9 cellular contexts compared by ENCODE assay signal in genomic region chr5:141753971-141754713, GRCh38.
DNase-seq lines count a peak whose midpoint lies in the region; ATAC-seq, FAIRE-seq and TF ChIP-seq lines count a peak whose summit lies in the region.
"Had no signal": no experiment of that assay in that cellular context is flagged by ENCODE, and none has a peak within 500 bp of the region (broad histone marks: within the 10 kb centered on the region; RNA-seq: fewer than 3 reads in every experiment).

No MANE protein-coding gene starts in this region.

- peaks cover 3% of the 10 kb centered on the region for H3K4me1 Mint-ChIP-seq in activated CD4-positive, alpha-beta T cell treated with anti-CD3 and anti-CD28 coated beads, Interleukin-2, amount 10 ng/mL, durations not matched to agents 24 days and 14 days
- peaks cover 9% of the 10 kb centered on the region for H3K4me1 Mint-ChIP-seq in progenitor cell of endocrine pancreas (ENCODE audit: low read depth)

- no peak overlapping the region for H3K56ac ChIP-seq in H1 (replicated peaks; ENCODE audit: insufficient read length, low read depth, low read length)

- H3K27me3 Mint-ChIP-seq in activated CD4-positive, alpha-beta T cell treated with anti-CD3 and anti-CD28 coated beads, Interleukin-2, amount 10 ng/mL, durations not matched to agents 24 days and 14 days: peaks cover 55% of the 10 kb centered on the region
- H3K27me3 Mint-ChIP-seq in progenitor cell of endocrine pancreas: peaks cover 60% of the 10 kb centered on the region

- FAIRE-seq in H1 (lab: Jason Lieb, UNC): peak; percentile 86
- FAIRE-seq: colon had no signal

- no peak overlapping the region for H3K4me3 Mint-ChIP-seq in activated CD4-positive, alpha-beta T cell treated with anti-CD3 and anti-CD28 coated beads, Interleukin-2, amount 10 ng/mL, durations not matched to agents 24 days and 14 days
- H3K4me3 Mint-ChIP-seq in progenitor cell of endocrine pancreas (ENCODE audit: low read depth): no peak overlapping the region

- no peaks in the 10 kb centered on the region for H3K79me2 ChIP-seq in H1 (ENCODE audit: control insufficient read depth in 1 of 2, insufficient read depth in 2 of 2, low read length in 2 of 2)

- 0 out of 4 replicates have a peak, but pooled peaks of 1 of the 2 experiments have one; percentile 15 for TF ChIP-seq RAD21 in H1 (IDR thresholded peaks at IDR 0.05 in 1 of 2, conservative IDR thresholded peaks at IDR 0.05 in 1 of 2; ENCODE audit: low read depth in 2 of 2, low read length in 2 of 2)

- no peak overlapping the region for H3K9ac ChIP-seq in H1 (replicated peaks in 1 of 4; ENCODE audit: extremely low read depth in 1 of 4, low read depth in 3 of 4, low read length in 3 of 4)

- no peak overlapping the region for H2BK20ac ChIP-seq in H1 (ENCODE audit: low read length)

- no peak overlapping the region for H3K4ac ChIP-seq in H1 (replicated peaks; ENCODE audit: insufficient read length, low read depth, low read length)

- ATAC-seq in HG02840 (IDR thresholded peaks at IDR 0.05; ENCODE audit: low FRiP score, unreplicated experiment) (no peak), upper lobe of left lung (ENCODE audit: low FRiP score in 2 of 2) (no peak)

- H3K27ac ChIP-seq in H1 (ENCODE audit: low read depth, low read length): no peak overlapping the region
- no peak overlapping the region for H3K27ac ChIP-seq in upper lobe of left lung

- H2BK12ac ChIP-seq in H1 (ENCODE audit: low read depth, low read length): no peak overlapping the region

- H2BK120ac ChIP-seq in H1 (replicated peaks; ENCODE audit: low read depth, low read length): no peak overlapping the region

- no peak overlapping the region for H3K23ac ChIP-seq in H1 (ENCODE audit: insufficient read length)

- no peak overlapping the region for H4K8ac ChIP-seq in H1 (ENCODE audit: extremely low read depth, insufficient read depth, low read length)

- TF ChIP-seq EP300 in H1 (IDR thresholded peaks at IDR 0.05; ENCODE audit: borderline replicate concordance in 1 of 2, low read depth in 2 of 2, low read length in 2 of 2) (no peak), upper lobe of left lung (IDR thresholded peaks at IDR 0.05) (no peak)

- no peak overlapping the region for H4K5ac ChIP-seq in H1 (ENCODE audit: insufficient read length, low read depth, low read length)

- H3K18ac ChIP-seq in H1 (ENCODE audit: extremely low read depth, low read length): no peak overlapping the region

- peak overlapping the region; percentile 63 to 81 for H3K4me2 ChIP-seq in H1 (ENCODE audit: insufficient read depth in 1 of 2, low read depth in 2 of 2, low read length in 2 of 2)

- H3K79me1 ChIP-seq in H1 (ENCODE audit: low read depth, low read length): no peaks in the 10 kb centered on the region

- no peak overlapping the region for H2AK5ac ChIP-seq in H1 (ENCODE audit: low read depth, low read length)

- no peak overlapping the region for H4K91ac ChIP-seq in H1 (replicated peaks; ENCODE audit: insufficient read length, low read length)

- TF ChIP-seq POLR2A in H1 (IDR thresholded peaks at IDR 0.05; ENCODE audit: control extremely low read depth in 1 of 2, low read depth in 2 of 2, low read length in 2 of 2): no peak
- TF ChIP-seq POLR2A in upper lobe of left lung (IDR thresholded peaks at IDR 0.05): no peak

- WGBS in H1 (ENCODE audit: extremely low coverage in 1 of 2, insufficient coverage in 1 of 2, insufficient read length in 1 of 2, insufficient replicate concordance in 2 of 2, low coverage in 1 of 2, low lambda C conversion rate in 2 of 2, missing lambda C conversion rate in 1 of 2), 2 experiments: 23% methylated on average over 11 of the region's 11 CpGs; no CpG with 5 or more reads in 1 of the 2 experiments
- 16 to 25% methylated on average over 11 of the region's 11 CpGs for WGBS in upper lobe of left lung, 2 donors

- POLR2A ChIA-PET in H1 (lab: Charles Lee; ENCODE audit: partially characterized antibody): interaction anchor here (1.0 to 3.2 kb wide), 6 partner anchors 17 to 128 kb away, joined by 3 to 15 read pairs (median 4); partner anchors contain the start of gene PCDH1

- H3K4me1 ChIP-seq in H1 (replicated peaks in 1 of 4; ENCODE audit: control insufficient read depth in 3 of 4, insufficient read depth in 4 of 4, low read length in 3 of 4) (peaks cover 13 to 20% (median 16%) of the 10 kb centered on the region in 4 experiments), upper lobe of left lung (no peaks in the 10 kb centered on the region)

- no peak for TF ChIP-seq CTCF in H1 (IDR thresholded peaks at IDR 0.05; ENCODE audit: control extremely low read depth in 1 of 3, insufficient read depth in 1 of 3, low read depth in 1 of 3, low read length in 3 of 3)
- no peak for TF ChIP-seq CTCF in progenitor cell of endocrine pancreas (IDR thresholded peaks at IDR 0.05; ENCODE audit: unreplicated experiment)
- TF ChIP-seq CTCF in upper lobe of left lung (IDR thresholded peaks at IDR 0.05): no peak

- no peak overlapping the region for H3K14ac ChIP-seq in H1 (ENCODE audit: insufficient read length)

- no peak overlapping the region for H2BK5ac ChIP-seq in H1 (ENCODE audit: low read depth, low read length)

- H3K9me3 ChIP-seq in H1 (ENCODE audit: insufficient read depth in 2 of 2, low read depth in 1 of 2, low read length in 1 of 2): no peaks in the 10 kb centered on the region
- H3K9me3 ChIP-seq in upper lobe of left lung: no peaks in the 10 kb centered on the region

- no peaks in the 10 kb centered on the region for H3K9me3 Mint-ChIP-seq in activated CD4-positive, alpha-beta T cell treated with anti-CD3 and anti-CD28 coated beads, Interleukin-2, amount 10 ng/mL, durations not matched to agents 24 days and 14 days
- no peaks in the 10 kb centered on the region for H3K9me3 Mint-ChIP-seq in progenitor cell of endocrine pancreas (ENCODE audit: low read depth)

- intact Hi-C loops in activated CD4-positive, alpha-beta T cell treated with anti-CD3 and anti-CD28 coated beads, Interleukin-2, amount 10 ng/mL, durations not matched to agents 24 days and 14 days (cut with micrococcal nuclease): no loop called here

- H3K27me3 ChIP-seq in H1 (replicated peaks in 1 of 4; ENCODE audit: control insufficient read depth in 3 of 4, extremely low read depth in 1 of 4, insufficient read depth in 3 of 4, low read length in 3 of 4): peaks cover 12 to 29% (median 21%) of the 10 kb centered on the region in 4 experiments
- H3K27me3 ChIP-seq in upper lobe of left lung: peaks cover 0 to 12% (median 4%) of the 10 kb centered on the region in 4 donors

- H3K36me3 ChIP-seq in H1 (ENCODE audit: control insufficient read depth in 2 of 4, insufficient read depth in 4 of 4, low read length in 3 of 4): no peaks in the 10 kb centered on the region
- no peaks in the 10 kb centered on the region for H3K36me3 ChIP-seq in upper lobe of left lung

- no peak overlapping the region for H3K27ac Mint-ChIP-seq in activated CD4-positive, alpha-beta T cell treated with anti-CD3 and anti-CD28 coated beads, Interleukin-2, amount 10 ng/mL, durations not matched to agents 24 days and 14 days
- no peak overlapping the region for H3K27ac Mint-ChIP-seq in progenitor cell of endocrine pancreas

- H3K23me2 ChIP-seq in H1 (ENCODE audit: low read depth, low read length): peaks cover 11% of the 10 kb centered on the region; the same call in 1 of the 2 replicates

- no peak overlapping the region for H2AFZ ChIP-seq in H1 (ENCODE audit: low read length)

- H3K4me3 ChIP-seq in H1 (ENCODE audit: extremely low read depth in 1 of 4, insufficient read depth in 2 of 4, low read depth in 3 of 4, low read length in 4 of 4): peak overlapping the region; percentile 4 to 52 (median 12); a peak in 5 of 8 replicates
- no peak overlapping the region for H3K4me3 ChIP-seq in upper lobe of left lung

- H4K20me1 ChIP-seq in H1 (replicated peaks in 1 of 2; ENCODE audit: control insufficient read depth in 1 of 2, insufficient read depth in 2 of 2, low read length in 2 of 2): no peaks in the 10 kb centered on the region

- H2BK15ac ChIP-seq in H1 (ENCODE audit: low read length): no peak overlapping the region; the same call in 1 of the 2 replicates

- CTCF ChIA-PET in H1 (lab: Charles Lee; ENCODE audit: partially characterized antibody): interaction anchor here (0.7 to 16.8 kb wide), 23 partner anchors 9 to 160 kb away, joined by 3 to 221 read pairs (median 4); partner anchors contain the start of gene PCDH1

- peak; percentile 78 for DNase-seq in activated CD4-positive, alpha-beta T cell treated with anti-CD3 and anti-CD28 coated beads, Interleukin-2, amount 10 ng/mL, durations not matched to agents 24 days and 14 days
- DNase-seq in activated CD4-positive, alpha-beta T cell treated with anti-CD3 and anti-CD28 coated beads, Interleukin-2, amount 50 U/mL, for 4 hours: no peak
- DNase-seq in NCI-H460 (ENCODE audit: extremely low read depth, low read depth) (peak; percentile 41), H1 (ENCODE audit: low read depth in 1 of 2, low spot score in 2 of 2) (peak in 1 of 2 experiments; percentile 82), progenitor cell of endocrine pancreas (ENCODE audit: low spot score, unreplicated experiment) (peak; percentile 44), upper lobe of left lung (no peak), NCI-H1092 treated with DMSO at 0.1 percent for 48 hours (lab: John Stamatoyannopoulos, UW) (no peak)

- no peaks in the 10 kb centered on the region for H3K36me3 Mint-ChIP-seq in activated CD4-positive, alpha-beta T cell treated with anti-CD3 and anti-CD28 coated beads, Interleukin-2, amount 10 ng/mL, durations not matched to agents 24 days and 14 days (ENCODE audit: low read depth)
- no peaks in the 10 kb centered on the region for H3K36me3 Mint-ChIP-seq in progenitor cell of endocrine pancreas (ENCODE audit: insufficient read depth)

TF ChIP-seq in H1, 55 proteins besides CTCF, POLR2A, EP300 and RAD21:
- 0 out of 2 replicates have a peak, but pooled peaks have one; percentile 45 for TF ChIP-seq SP4 (IDR thresholded peaks at IDR 0.05; ENCODE audit: low read length)
- peak; percentile 7 to 71; a peak in 2 of 4 replicates for TF ChIP-seq HDAC2 (IDR thresholded peaks at IDR 0.05; ENCODE audit: borderline replicate concordance in 1 of 2, low read depth in 2 of 2, low read length in 2 of 2)
- no peak for TF ChIP-seq JUN (IDR thresholded peaks at IDR 0.05; ENCODE audit: low read depth, low read length)
- peak; percentile 36 for TF ChIP-seq TAF7 (optimal IDR thresholded peaks at IDR 0.05; ENCODE audit: borderline replicate concordance, low read depth, low read length)
- TF ChIP-seq ASH2L (IDR thresholded peaks at IDR 0.05; ENCODE audit: low read length): no peak
- TF ChIP-seq SIN3A (conservative IDR thresholded peaks at IDR 0.05 in 1 of 2, IDR thresholded peaks at IDR 0.05 in 1 of 2; ENCODE audit: low read depth in 1 of 2, low read length in 2 of 2): peak; percentile 94

Comparison
In these comparisons a context has a peak if more than half of its experiments do, and no peak if none do; other contexts are left out.
1. DNase-seq: peak in activated CD4-positive, alpha-beta T cell treated with anti-CD3 and anti-CD28 coated beads, Interleukin-2, amount 10 ng/mL, durations not matched to agents 24 days and 14 days (single experiment), NCI-H460 (single experiment) and progenitor cell of endocrine pancreas (single experiment); none in activated CD4-positive, alpha-beta T cell treated with anti-CD3 and anti-CD28 coated beads, Interleukin-2, amount 50 U/mL, for 4 hours (0 of 2), upper lobe of left lung (0 of 2) and NCI-H1092 treated with DMSO at 0.1 percent for 48 hours (single experiment).
2. H3K4me3 ChIP-seq: peak in H1 (4 of 4); none in upper lobe of left lung (0 of 4).